Comparison of ENCODE assay signal across 20 cellular contexts in the genomic region with DNA sequence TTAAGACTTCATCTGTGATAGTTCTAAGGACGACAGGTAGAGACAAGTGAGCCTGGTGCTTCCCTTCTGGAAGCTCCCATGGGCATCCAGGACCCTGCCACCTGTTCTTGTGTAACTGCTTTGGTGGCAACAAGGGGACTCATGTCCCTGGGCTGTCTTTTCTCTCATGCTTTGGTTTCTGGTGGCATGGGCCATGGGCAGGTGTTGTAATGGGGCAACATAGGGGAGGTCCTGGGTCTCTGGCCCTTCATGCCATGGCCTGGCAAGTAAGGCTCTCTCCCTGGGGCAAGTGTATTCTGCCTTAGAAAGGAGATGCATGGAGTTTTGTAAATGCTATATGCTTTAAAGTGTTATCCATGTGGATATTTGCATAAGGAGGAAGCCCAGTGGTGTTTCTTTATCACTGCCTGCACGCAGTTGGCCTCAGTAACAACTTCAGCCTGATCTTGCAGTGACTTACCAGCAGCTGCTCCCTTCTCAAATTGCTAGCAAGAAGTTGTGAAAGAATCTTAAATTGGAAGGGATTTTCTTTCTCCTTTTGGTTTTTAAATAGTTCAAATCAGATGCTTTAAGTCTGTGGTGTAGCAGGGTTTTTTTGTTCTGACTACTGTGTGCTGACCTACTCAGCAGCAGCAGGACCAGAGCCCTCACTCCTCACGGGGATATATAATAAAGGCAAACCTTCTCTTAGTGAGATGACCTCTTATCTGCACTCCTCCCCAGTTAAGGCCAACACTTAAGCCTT. TPM values are rescaled to one million over a fixed set of nuclear protein-coding genes. Genes with fewer than 3 reads are reported as not detected.
A peak's percentile ranks its signal among the peaks of the same experiment; 100 is the strongest.
DNase-seq lines count a peak whose midpoint lies in the region; ATAC-seq and TF ChIP-seq lines count a peak whose summit lies in the region.
"Had no signal": no experiment of that assay in that cellular context is flagged by ENCODE, and none has a peak within 500 bp of the region (broad histone marks: within the 10 kb centered on the region; RNA-seq: fewer than 3 reads in every experiment).

No MANE protein-coding gene starts in this region.

- H2BK20ac ChIP-seq in IMR-90 (ENCODE audit: low read depth, low read length) = no peak overlapping the region

- H4K8ac ChIP-seq in IMR-90 (ENCODE audit: low read depth in 2 of 2, low read length in 2 of 2) = no peak overlapping the region

- peak overlapping the region; percentile 47 for H2AFZ ChIP-seq in IMR-90 (replicated peaks; ENCODE audit: low read length, poor library complexity)

- no peak overlapping the region for H4K5ac ChIP-seq in IMR-90 (ENCODE audit: low read depth, low read length)

- H3K27ac ChIP-seq in IMR-90 (ENCODE audit: insufficient read depth, low read length) (no peak overlapping the region), coronary artery (no peak overlapping the region), neutrophil (peak overlapping the region; percentile 29), upper lobe of left lung (no peak overlapping the region)
- H3K27ac ChIP-seq: 22Rv1, uterus had no signal

- ATAC-seq in IMR-90 (ENCODE audit: low read depth) = peak; percentile 49; the same call in 1 of the 2 replicates
- no peak for ATAC-seq in HG03460 (IDR thresholded peaks at IDR 0.05; ENCODE audit: unreplicated experiment)
- ATAC-seq in upper lobe of left lung (ENCODE audit: low FRiP score in 2 of 2) = no peak
- ATAC-seq: HCT116 had no signal

- H3K36me3 ChIP-seq in IMR-90 (ENCODE audit: control insufficient read depth, insufficient read depth, low read length) = peaks cover 9% of the 10 kb centered on the region
- peaks cover 55% of the 10 kb centered on the region for H3K36me3 ChIP-seq in neutrophil
- peaks cover 14 to 62% (median 36%) of the 10 kb centered on the region in 4 donors for H3K36me3 ChIP-seq in upper lobe of left lung
- H3K36me3 ChIP-seq: uterus had no signal

- no peak for TF ChIP-seq RAD21 in IMR-90 (IDR thresholded peaks at IDR 0.05; ENCODE audit: low read length)

- H3K56ac ChIP-seq in IMR-90 (ENCODE audit: extremely low read depth, insufficient read depth, low read length) = no peak overlapping the region

- H3K4ac ChIP-seq in IMR-90 (ENCODE audit: low read depth, low read length) = no peak overlapping the region

- no peak overlapping the region for H3K18ac ChIP-seq in IMR-90 (ENCODE audit: low read depth, low read length)

- 100% methylated on average over 1 of the region's 3 CpGs; no CpG with 5 or more reads in 1 of the 2 experiments for WGBS in IMR-90 (ENCODE audit: extremely low coverage in 2 of 2, insufficient read length in 1 of 2), 2 experiments
- 89 to 91% methylated on average over 3 of the region's 3 CpGs for WGBS in upper lobe of left lung, 2 donors

- no peak overlapping the region for H2BK120ac ChIP-seq in IMR-90 (ENCODE audit: low read depth, low read length)

- TF ChIP-seq EP300 in upper lobe of left lung (IDR thresholded peaks at IDR 0.05) = no peak

- H3K79me1 ChIP-seq in IMR-90 (ENCODE audit: low read depth in 1 of 2, low read length in 2 of 2) = peaks cover 6 to 34% of the 10 kb centered on the region in 2 experiments

- H3K4me3 ChIP-seq in IMR-90 (ENCODE audit: insufficient read depth, low read depth, low read length) (no peak overlapping the region), coronary artery (no peak overlapping the region), neutrophil (ENCODE audit: low read depth in 1 of 2, low read length in 1 of 2) (no peak overlapping the region), upper lobe of left lung (no peak overlapping the region)
- H3K4me3 ChIP-seq: uterus had no signal

- H4K91ac ChIP-seq in IMR-90 (ENCODE audit: insufficient read depth, low read depth, low read length) = no peak overlapping the region

- in situ Hi-C loops in IMR-90 (cut with MboI; ENCODE audit: low sequenced_read_pairs) = no loop called here

- no TSS peak for BruUV-seq in IMR-90 (replicated peaks; lab: Mats Ljungman, UMichigan)

- TF ChIP-seq POLR2A in IMR-90 (IDR thresholded peaks at IDR 0.05; ENCODE audit: low read depth, low read length) = no peak
- no peak for TF ChIP-seq POLR2A in upper lobe of left lung (IDR thresholded peaks at IDR 0.05)

- H2BK5ac ChIP-seq in IMR-90 (ENCODE audit: low read depth, low read length, poor library complexity, severe bottlenecking) = no peak overlapping the region

- H3K9me3 ChIP-seq in IMR-90 (ENCODE audit: control insufficient read depth, insufficient read depth, low read length) (no peaks in the 10 kb centered on the region), neutrophil (no peaks in the 10 kb centered on the region), upper lobe of left lung (no peaks in the 10 kb centered on the region)
- H3K9me3 ChIP-seq: BE2C, uterus had no signal

- no peak overlapping the region for H2AK5ac ChIP-seq in IMR-90 (ENCODE audit: low read depth, low read length)

- no peak overlapping the region for H2AK9ac ChIP-seq in IMR-90 (replicated peaks; ENCODE audit: low read depth, low read length, poor library complexity)

- H3K4me2 ChIP-seq in IMR-90 (ENCODE audit: low read depth, low read length) = no peak overlapping the region

- H3K23ac ChIP-seq in IMR-90 (ENCODE audit: low read depth, low read length) = no peak overlapping the region

- H3K27me3 ChIP-seq in IMR-90 (ENCODE audit: control insufficient read depth, insufficient read depth, low read length) (no peaks in the 10 kb centered on the region), neutrophil (no peaks in the 10 kb centered on the region), upper lobe of left lung (no peaks in the 10 kb centered on the region)
- H3K27me3 ChIP-seq: BE2C, uterus had no signal

- intact Hi-C loops in IMR-90 (cut with micrococcal nuclease) = no loop called here

- H2BK15ac ChIP-seq in IMR-90 (ENCODE audit: low read depth, low read length) = no peak overlapping the region

- no peaks in the 10 kb centered on the region for H4K20me1 ChIP-seq in IMR-90 (ENCODE audit: insufficient read depth, low read length)

- H3K4me1 ChIP-seq in IMR-90 (ENCODE audit: control insufficient read depth, insufficient read depth, low read length) (no peaks in the 10 kb centered on the region), neutrophil (ENCODE audit: control insufficient read depth in 1 of 2, insufficient read depth in 1 of 2, low read depth in 1 of 2, low read length in 1 of 2) (peaks cover 5 to 6% of the 10 kb centered on the region in 2 experiments), upper lobe of left lung (no peaks in the 10 kb centered on the region)
- H3K4me1 ChIP-seq: BE2C, uterus had no signal

- no peak overlapping the region for H3K14ac ChIP-seq in IMR-90 (replicated peaks; ENCODE audit: low read depth, low read length)

- POLR2A ChIA-PET in IMR-90 (lab: Charles Lee; ENCODE audit: unreplicated experiment) = no interaction called here

- CTCF ChIA-PET in IMR-90 (lab: Yijun Ruan, JAX) = no interaction called here

- H3K9me1 ChIP-seq in IMR-90 (ENCODE audit: insufficient read depth, low read length) = peaks cover 12% of the 10 kb centered on the region; the same call in 1 of the 2 replicates

- TF ChIP-seq CTCF in IMR-90 (conservative IDR thresholded peaks at IDR 0.05; ENCODE audit: low read depth, low read length) (no peak), coronary artery (IDR thresholded peaks at IDR 0.05) (no peak), neutrophil (IDR thresholded peaks at IDR 0.05) (no peak), upper lobe of left lung (IDR thresholded peaks at IDR 0.05) (no peak)

- peak; percentile 5 for DNase-seq in NOMO-1 treated with DMSO at 0.1 percent for 48 hours (lab: John Stamatoyannopoulos, UW; ENCODE audit: unreplicated experiment)
- DNase-seq in NOMO-1 treated with dmso at 0.1 percent for 144 hours (lab: John Stamatoyannopoulos, UW; ENCODE audit: unreplicated experiment) = no peak
- DNase-seq in IMR-90 = no peak
- peak; percentile 54 for DNase-seq in coronary artery (ENCODE audit: low spot score)
- no peak for DNase-seq in upper lobe of left lung
- DNase-seq in AML-193 (lab: John Stamatoyannopoulos, UW) = no peak
- DNase-seq: activated CD4-positive, alpha-beta T cell treated with anti-CD3 and anti-CD28 coated beads, Interleukin-2, amount 10 ng/mL, durations not matched to agents 24 days and 14 days; activated naive CD4-positive, alpha-beta T cell treated with anti-CD3 and anti-CD28 coated beads, Interleukin-2, amount 10 ng/mL, durations not matched to agents 7 days and 5 days; BE2C; immature natural killer cell; NCI-H1105 treated with DMSO at 0.1 percent for 48 hours; NCI-H2081 treated with DMSO at 0.1 percent for 48 hours; NCI-H446 treated with DMSO at 0.1 percent for 48 hours; occipital lobe; RPMI8226; uterus had no signal

- no peak overlapping the region for H3K9ac ChIP-seq in IMR-90 (ENCODE audit: low read depth, low read length)

- dilution Hi-C loops in IMR-90 (cut with HindIII; ENCODE audit: low sequenced_read_pairs, unreplicated experiment) = no loop called here

TF ChIP-seq in IMR-90, 13 proteins besides CTCF, POLR2A, EP300 and RAD21 (continues in another document):
- TF ChIP-seq, protein P1, sequence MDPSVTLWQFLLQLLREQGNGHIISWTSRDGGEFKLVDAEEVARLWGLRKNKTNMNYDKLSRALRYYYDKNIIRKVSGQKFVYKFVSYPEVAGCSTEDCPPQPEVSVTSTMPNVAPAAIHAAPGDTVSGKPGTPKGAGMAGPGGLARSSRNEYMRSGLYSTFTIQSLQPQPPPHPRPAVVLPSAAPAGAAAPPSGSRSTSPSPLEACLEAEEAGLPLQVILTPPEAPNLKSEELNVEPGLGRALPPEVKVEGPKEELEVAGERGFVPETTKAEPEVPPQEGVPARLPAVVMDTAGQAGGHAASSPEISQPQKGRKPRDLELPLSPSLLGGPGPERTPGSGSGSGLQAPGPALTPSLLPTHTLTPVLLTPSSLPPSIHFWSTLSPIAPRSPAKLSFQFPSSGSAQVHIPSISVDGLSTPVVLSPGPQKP (IDR thresholded peaks at IDR 0.05; ENCODE audit: borderline replicate concordance, low read depth, low read length) = no peak
- TF ChIP-seq RCOR1 (IDR thresholded peaks at IDR 0.05; ENCODE audit: insufficient replicate concordance, low read length) (no peak), MAFK (IDR thresholded peaks at IDR 0.05; ENCODE audit: low read depth, low read length) (no peak), CEBPB (IDR thresholded peaks at IDR 0.05; ENCODE audit: low read depth, low read length) (no peak), RFX5 (IDR thresholded peaks at IDR 0.05; ENCODE audit: low read depth, low read length) (no peak), CHD1 (IDR thresholded peaks at IDR 0.05; ENCODE audit: low read depth, low read length) (no peak), MAZ (IDR thresholded peaks at IDR 0.05; ENCODE audit: borderline replicate concordance, low read depth, low read length) (no peak), MXI1 (IDR thresholded peaks at IDR 0.05; ENCODE audit: borderline replicate concordance, low read depth, low read length) (no peak), BHLHE40 (IDR thresholded peaks at IDR 0.05; ENCODE audit: low read depth, low read length) (no peak)

RNA-seq across cellular contexts. Expression of a gene that starts 39.9 kb away (rescaled TPM):
- 52.8 and 56.5 TPM in 2 replicates for total RNA-seq in IMR-90 (2012; rRNA removed)
- 47.4 and 47.5 TPM in 2 replicates for polyA plus RNA-seq in IMR-90 (2012; rRNA removed)
- 34.5 and 44.6 TPM in 2 replicates for polyA plus RNA-seq in IMR-90 (2012; cell fraction: cytosol; rRNA removed)
- 38.0 and 54.5 TPM in 2 replicates for polyA plus RNA-seq in IMR-90 (2012; cell fraction: nucleus; rRNA removed; ENCODE audit: low replicate concordance)
- 100 to 1,000 TPM in 4 of 6 donors, 10 to 100 TPM in 2; 76.1 to 160 (median 134) TPM for total RNA-seq in upper lobe of left lung

Comparison
In these comparisons a context has a peak if more than half of its experiments do, and no peak if none do; other contexts are left out.
1. DNase-seq: peak in NOMO-1 treated with DMSO at 0.1 percent for 48 hours (single experiment) and coronary artery (single experiment); none in NOMO-1 treated with dmso at 0.1 percent for 144 hours (single experiment), IMR-90 (single experiment), upper lobe of left lung (0 of 2) and AML-193 (0 of 2).